In genomic region chr19:32675720-32676185, GRCh38 we compare ENCODE assay signal across 8 cellular contexts. TPM values are rescaled to one million over a fixed set of nuclear protein-coding genes. Genes with fewer than 3 reads are reported as not detected.
DNase-seq lines count a peak whose midpoint lies in the region; ATAC-seq, FAIRE-seq and TF ChIP-seq lines count a peak whose summit lies in the region.

Gene RGS9BP (plus strand): TSS chr19:32675848. CDS start chr19:32676264, 416 bp downstream.

- H3F3A ChIP-seq in neural progenitor cell (ENCODE audit: low read depth) = peaks cover 19% of the 10 kb centered on the region

- H3K36me3 Mint-ChIP-seq in neural progenitor cell = peaks cover 4% of the 10 kb centered on the region

- H3K9ac ChIP-seq in neural progenitor cell = no peak within 1 kb of the TSS

- POLR2A ChIA-PET in RWPE1 (lab: Yijun Ruan, JAX; ENCODE audit: low non-redundant PET) = interaction anchor here (0.5 to 1.8 kb wide), 4 partner anchors 12 to 191 kb away, joined by 3 to 10 read pairs (median 7); partner anchors contain the start of gene NUDT19

- peak within 1 kb of the TSS; percentile 89 for H3K4me3 Mint-ChIP-seq in neural progenitor cell

- FAIRE-seq in GM12892 (lab: Jason Lieb, UNC) = peak; percentile 36

- 0% methylated on average over 5 of the region's 53 CpGs; no CpG with 5 or more reads in 1 of the 2 donors for WGBS in gastroesophageal sphincter (ENCODE audit: low coverage in 1 of 2), 2 donors

- no peak for TF ChIP-seq POLR2A in GM12892 (IDR thresholded peaks at IDR 0.05; ENCODE audit: low read depth, low read length)
- TF ChIP-seq POLR2A in gastroesophageal sphincter (IDR thresholded peaks at IDR 0.05) = no peak
- TF ChIP-seq POLR2A in GM18505 (IDR thresholded peaks at IDR 0.05; ENCODE audit: borderline replicate concordance, extremely low read depth, insufficient read depth, insufficient read length) = no peak

- peaks cover 0 to 63% (median 9%) of the 10 kb centered on the region in 3 donors for H3K4me1 ChIP-seq in gastroesophageal sphincter
- H3K4me1 ChIP-seq in neural progenitor cell = peaks cover 12% of the 10 kb centered on the region
- H3K4me1 ChIP-seq in thoracic aorta (ENCODE audit: control insufficient read depth in 1 of 2, low read depth in 2 of 2) = peaks cover 9 to 31% of the 10 kb centered on the region in 2 donors

- H3K27ac Mint-ChIP-seq in neural progenitor cell = no peak within 1 kb of the TSS

- no peak for TF ChIP-seq EP300 in gastroesophageal sphincter (IDR thresholded peaks at IDR 0.05)

- H3K4me3 ChIP-seq in gastroesophageal sphincter = peak within 1 kb of the TSS; percentile 88 to 89
- H3K4me3 ChIP-seq in neural progenitor cell = peak within 1 kb of the TSS; percentile 90
- peak within 1 kb of the TSS; percentile 92 for H3K4me3 ChIP-seq in thoracic aorta

- H3K27me3 Mint-ChIP-seq in neural progenitor cell (ENCODE audit: insufficient read depth, low read depth) = peaks cover 35% of the 10 kb centered on the region

- peaks cover 22% of the 10 kb centered on the region for H3K27me3 ChIP-seq in gastroesophageal sphincter
- H3K27me3 ChIP-seq in neural progenitor cell = peaks cover 73% of the 10 kb centered on the region
- H3K27me3 ChIP-seq in thoracic aorta (replicated peaks; ENCODE audit: insufficient read depth) = no peaks in the 10 kb centered on the region

- no peaks in the 10 kb centered on the region for H3K36me3 ChIP-seq in gastroesophageal sphincter
- no peaks in the 10 kb centered on the region for H3K36me3 ChIP-seq in neural progenitor cell
- H3K36me3 ChIP-seq in thoracic aorta = no peaks in the 10 kb centered on the region

- H3K27ac ChIP-seq in RWPE1 (peak within 1 kb of the TSS; percentile 84), gastroesophageal sphincter (peak within 1 kb of the TSS; percentile 53 to 92 (median 90)), neural progenitor cell (no peak within 1 kb of the TSS), thoracic aorta (peak within 1 kb of the TSS in 1 of 2 donors; percentile 57)

- peak within 1 kb of the TSS; percentile 84 for H3K4me2 ChIP-seq in neural progenitor cell

- DNase-seq in GM12892 (ENCODE audit: insufficient read length) (peak; percentile 39), HuH-7 (ENCODE audit: low spot score) (peak; percentile 91), RWPE1 (ENCODE audit: low spot score) (peak; percentile 70), neural progenitor cell (ENCODE audit: low spot score) (peak; percentile 70), thoracic aorta (ENCODE audit: low spot score) (peak; percentile 36)
- DNase-seq in activated naive CD4-positive, alpha-beta T cell treated with Interleukin-2 at 50 U/mL for 16 hours = peak; percentile 68

- peaks cover 20% of the 10 kb centered on the region for H3K4me1 Mint-ChIP-seq in neural progenitor cell

- H3K9me3 ChIP-seq in gastroesophageal sphincter (no peaks in the 10 kb centered on the region), neural progenitor cell (ENCODE audit: low read depth) (no peaks in the 10 kb centered on the region), thoracic aorta (no peaks in the 10 kb centered on the region)

- CTCF ChIA-PET in RWPE1 (lab: Yijun Ruan, JAX) = interaction anchor here (1.6 kb wide), 1 partner anchor 76 kb away, joined by 8 read pairs; no protein-coding TSS in a partner anchor

- H4K20me1 ChIP-seq in neural progenitor cell (ENCODE audit: low read depth) = peaks cover 55% of the 10 kb centered on the region

- H3K79me2 ChIP-seq in neural progenitor cell (ENCODE audit: low read depth) = peaks cover 28% of the 10 kb centered on the region

- H2AFZ ChIP-seq in neural progenitor cell (replicated peaks) = peak within 1 kb of the TSS; percentile 90

- TF ChIP-seq CTCF in RWPE1 (conservative IDR thresholded peaks at IDR 0.05; ENCODE audit: low read depth) (no peak), gastroesophageal sphincter (IDR thresholded peaks at IDR 0.05) (no peak), neural progenitor cell (IDR thresholded peaks at IDR 0.05) (no peak), thoracic aorta (IDR thresholded peaks at IDR 0.05) (no peak)

- no peaks in the 10 kb centered on the region for H3K9me3 Mint-ChIP-seq in neural progenitor cell

- peak; percentile 85 for ATAC-seq in gastroesophageal sphincter
- ATAC-seq in thoracic aorta (ENCODE audit: insufficient number of reproducible peaks, low FRiP score, low read depth) = peak; percentile 61
- no peak for ATAC-seq in GM18505 (IDR thresholded peaks at IDR 0.05; ENCODE audit: unreplicated experiment)

RNA-seq across cellular contexts. Expression of gene RGS9BP, which starts in this region (rescaled TPM):
- polyA plus RNA-seq in GM12892 (2012; ENCODE audit: missing spikeins) = 0.08 TPM
- total RNA-seq in gastroesophageal sphincter (1 to 10 TPM in 3 of 4 donors, under 1 TPM in 1; 0.54 to 4.5 (median 2.6) TPM), neural progenitor cell (ENCODE audit: low replicate concordance) (0.28 TPM in 1 of 2 replicates, not detected in the other), thoracic aorta (under 1 TPM in 1 of 2 donors, not detected in 1; 0.42 TPM)

Comparison
In these comparisons a context has a peak if more than half of its experiments do, and no peak if none do; other contexts are left out.
1. Peak in DNase-seq, H3K4me3 ChIP-seq and H3K4me2 ChIP-seq in neural progenitor cell; RNA of the gene not detected or under 1 TPM.
2. Peak in DNase-seq, ATAC-seq and H3K4me3 ChIP-seq in thoracic aorta; RNA of the gene not detected or under 1 TPM.
3. DNase-seq: peak in every context shown above with its lines; median percentile 91 in HuH-7; 70 in RWPE1; 70 in neural progenitor cell; 68 in activated naive CD4-positive, alpha-beta T cell treated with Interleukin-2 at 50 U/mL for 16 hours; 39 in GM12892; 36 in thoracic aorta.